Comparison of ENCODE assay signal across 1 cellular context in the genomic region with DNA sequence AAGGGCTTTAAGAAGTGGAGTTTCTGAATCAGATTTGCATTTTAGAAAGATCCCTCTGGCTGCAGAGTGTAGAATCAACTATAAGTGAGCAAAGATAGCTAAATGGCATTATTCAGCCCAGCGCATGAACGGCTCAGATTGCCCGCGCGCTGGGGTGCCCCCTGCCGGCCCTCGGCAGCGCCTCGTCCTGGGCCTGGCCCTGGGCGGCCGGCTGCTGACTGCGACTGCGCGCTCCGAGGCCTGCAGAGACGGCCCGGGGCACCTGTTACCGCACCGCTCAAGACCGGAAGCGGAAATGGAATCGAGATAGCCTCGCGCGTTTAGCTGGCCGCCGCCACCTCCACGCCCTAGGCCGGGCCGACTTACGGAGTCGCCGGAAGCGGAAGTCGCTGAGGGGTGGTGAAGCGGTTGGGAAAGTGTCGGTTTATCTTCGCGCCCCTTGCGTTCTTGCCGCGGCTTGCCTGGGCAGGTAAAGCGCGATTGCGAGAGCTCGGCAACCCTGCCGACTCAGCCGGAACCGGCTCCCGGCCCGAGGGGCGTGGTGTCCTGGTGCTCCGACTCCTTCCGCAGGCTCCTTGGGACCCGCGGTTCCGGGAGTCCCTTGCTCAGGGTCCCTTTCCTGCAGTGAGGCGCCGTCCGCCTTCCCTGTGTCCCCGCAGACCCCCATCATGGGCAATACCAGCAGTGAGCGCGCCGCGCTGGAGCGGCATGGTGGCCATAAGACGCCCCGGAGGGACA.
TF ChIP-seq lines count a peak whose summit lies in the region.

A gene with protein sequence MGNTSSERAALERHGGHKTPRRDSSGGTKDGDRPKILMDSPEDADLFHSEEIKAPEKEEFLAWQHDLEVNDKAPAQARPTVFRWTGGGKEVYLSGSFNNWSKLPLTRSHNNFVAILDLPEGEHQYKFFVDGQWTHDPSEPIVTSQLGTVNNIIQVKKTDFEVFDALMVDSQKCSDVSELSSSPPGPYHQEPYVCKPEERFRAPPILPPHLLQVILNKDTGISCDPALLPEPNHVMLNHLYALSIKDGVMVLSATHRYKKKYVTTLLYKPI (plus strand): TSS at position 557 of the 738 bp plus-strand sequence. CDS start 112 bp downstream, at position 669.

TF ChIP-seq in SK-N-SH, 30 proteins besides CTCF, POLR2A, EP300 and RAD21 (continued from another document):
- TF ChIP-seq, protein P1, sequence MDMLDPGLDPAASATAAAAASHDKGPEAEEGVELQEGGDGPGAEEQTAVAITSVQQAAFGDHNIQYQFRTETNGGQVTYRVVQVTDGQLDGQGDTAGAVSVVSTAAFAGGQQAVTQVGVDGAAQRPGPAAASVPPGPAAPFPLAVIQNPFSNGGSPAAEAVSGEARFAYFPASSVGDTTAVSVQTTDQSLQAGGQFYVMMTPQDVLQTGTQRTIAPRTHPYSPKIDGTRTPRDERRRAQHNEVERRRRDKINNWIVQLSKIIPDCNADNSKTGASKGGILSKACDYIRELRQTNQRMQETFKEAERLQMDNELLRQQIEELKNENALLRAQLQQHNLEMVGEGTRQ (IDR thresholded peaks at IDR 0.05; ENCODE audit: borderline replicate concordance, low read depth, low read length), result no peak
- TF ChIP-seq, protein P2, sequence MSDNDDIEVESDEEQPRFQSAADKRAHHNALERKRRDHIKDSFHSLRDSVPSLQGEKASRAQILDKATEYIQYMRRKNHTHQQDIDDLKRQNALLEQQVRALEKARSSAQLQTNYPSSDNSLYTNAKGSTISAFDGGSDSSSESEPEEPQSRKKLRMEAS (IDR thresholded peaks at IDR 0.05; ENCODE audit: low read depth), result peak; percentile 86
- no peak for TF ChIP-seq TEAD4 (IDR thresholded peaks at IDR 0.05; ENCODE audit: borderline replicate concordance, insufficient read depth)
- TF ChIP-seq SMC3 (IDR thresholded peaks at IDR 0.05; ENCODE audit: low read depth, low read length), result peak; percentile 49
- TF ChIP-seq CHD2 (IDR thresholded peaks at IDR 0.05; ENCODE audit: low read length, partially characterized antibody), result peak; percentile 97
- TF ChIP-seq ELF1 (IDR thresholded peaks at IDR 0.05), result peak; percentile 92
- TF ChIP-seq EZH2phosphoT487 (IDR thresholded peaks at IDR 0.05; ENCODE audit: borderline replicate concordance, low read depth), result no peak
- TF ChIP-seq FOXJ3 (CRISPR knock-in tag; IDR thresholded peaks at IDR 0.05), result no peak; the same call in 1 of the 2 replicates
- TF ChIP-seq, protein P3, sequence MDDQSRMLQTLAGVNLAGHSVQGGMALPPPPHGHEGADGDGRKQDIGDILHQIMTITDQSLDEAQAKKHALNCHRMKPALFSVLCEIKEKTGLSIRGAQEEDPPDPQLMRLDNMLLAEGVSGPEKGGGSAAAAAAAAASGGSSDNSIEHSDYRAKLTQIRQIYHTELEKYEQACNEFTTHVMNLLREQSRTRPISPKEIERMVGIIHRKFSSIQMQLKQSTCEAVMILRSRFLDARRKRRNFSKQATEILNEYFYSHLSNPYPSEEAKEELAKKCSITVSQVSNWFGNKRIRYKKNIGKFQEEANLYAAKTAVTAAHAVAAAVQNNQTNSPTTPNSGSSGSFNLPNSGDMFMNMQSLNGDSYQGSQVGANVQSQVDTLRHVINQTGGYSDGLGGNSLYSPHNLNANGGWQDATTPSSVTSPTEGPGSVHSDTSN (IDR thresholded peaks at IDR 0.05), result no peak; the same call in 1 of the 2 replicates
- no peak for TF ChIP-seq JUND (IDR thresholded peaks at IDR 0.05)
- TF ChIP-seq GABPA (IDR thresholded peaks at IDR 0.05; ENCODE audit: low read depth), result peak; percentile 96
- 0 out of 2 replicates have a peak, but pooled peaks have one; percentile 31 for TF ChIP-seq FOXM1 (IDR thresholded peaks at IDR 0.05; ENCODE audit: low read depth)
- TF ChIP-seq MXI1 (IDR thresholded peaks at IDR 0.05; ENCODE audit: low read depth, low read length), result peak; percentile 82; the same call in 1 of the 2 replicates
- TF ChIP-seq TAF1 (IDR thresholded peaks at IDR 0.05; ENCODE audit: borderline replicate concordance, low read depth, low read length), result peak; percentile 65; the same call in 1 of the 2 replicates
- TF ChIP-seq MEF2A (IDR thresholded peaks at IDR 0.05; ENCODE audit: borderline replicate concordance, low read depth), result no peak
- TF ChIP-seq TCF12 (IDR thresholded peaks at IDR 0.05), result peak; percentile 24; the same call in 1 of the 2 replicates
- peak; percentile 60; the same call in 1 of the 2 replicates for TF ChIP-seq RCOR1 (IDR thresholded peaks at IDR 0.05; ENCODE audit: low read length)
- TF ChIP-seq, protein P4, sequence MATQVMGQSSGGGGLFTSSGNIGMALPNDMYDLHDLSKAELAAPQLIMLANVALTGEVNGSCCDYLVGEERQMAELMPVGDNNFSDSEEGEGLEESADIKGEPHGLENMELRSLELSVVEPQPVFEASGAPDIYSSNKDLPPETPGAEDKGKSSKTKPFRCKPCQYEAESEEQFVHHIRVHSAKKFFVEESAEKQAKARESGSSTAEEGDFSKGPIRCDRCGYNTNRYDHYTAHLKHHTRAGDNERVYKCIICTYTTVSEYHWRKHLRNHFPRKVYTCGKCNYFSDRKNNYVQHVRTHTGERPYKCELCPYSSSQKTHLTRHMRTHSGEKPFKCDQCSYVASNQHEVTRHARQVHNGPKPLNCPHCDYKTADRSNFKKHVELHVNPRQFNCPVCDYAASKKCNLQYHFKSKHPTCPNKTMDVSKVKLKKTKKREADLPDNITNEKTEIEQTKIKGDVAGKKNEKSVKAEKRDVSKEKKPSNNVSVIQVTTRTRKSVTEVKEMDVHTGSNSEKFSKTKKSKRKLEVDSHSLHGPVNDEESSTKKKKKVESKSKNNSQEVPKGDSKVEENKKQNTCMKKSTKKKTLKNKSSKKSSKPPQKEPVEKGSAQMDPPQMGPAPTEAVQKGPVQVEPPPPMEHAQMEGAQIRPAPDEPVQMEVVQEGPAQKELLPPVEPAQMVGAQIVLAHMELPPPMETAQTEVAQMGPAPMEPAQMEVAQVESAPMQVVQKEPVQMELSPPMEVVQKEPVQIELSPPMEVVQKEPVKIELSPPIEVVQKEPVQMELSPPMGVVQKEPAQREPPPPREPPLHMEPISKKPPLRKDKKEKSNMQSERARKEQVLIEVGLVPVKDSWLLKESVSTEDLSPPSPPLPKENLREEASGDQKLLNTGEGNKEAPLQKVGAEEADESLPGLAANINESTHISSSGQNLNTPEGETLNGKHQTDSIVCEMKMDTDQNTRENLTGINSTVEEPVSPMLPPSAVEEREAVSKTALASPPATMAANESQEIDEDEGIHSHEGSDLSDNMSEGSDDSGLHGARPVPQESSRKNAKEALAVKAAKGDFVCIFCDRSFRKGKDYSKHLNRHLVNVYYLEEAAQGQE (IDR thresholded peaks at IDR 0.05; ENCODE audit: low read depth, low read length), result 0 out of 2 replicates have a peak, but pooled peaks have one; percentile 33
- no peak for TF ChIP-seq FOSL2 (IDR thresholded peaks at IDR 0.05; ENCODE audit: borderline replicate concordance, low read depth)
